19 cellular contexts compared by ENCODE assay signal in genomic region chr13:113567681-113568080, GRCh38.
"Had no signal": no experiment of that assay in that cellular context is flagged by ENCODE, and none has a peak within 500 bp of the region (broad histone marks: within the 10 kb centered on the region; RNA-seq: fewer than 3 reads in every experiment).

No MANE protein-coding gene starts in this region.

- H3K27me3 ChIP-seq: adrenal gland, foreskin keratinocyte, hepatocyte had no signal

- H3K79me2 ChIP-seq: hepatocyte, parathyroid adenoma had no signal

- H3K36me3 ChIP-seq: adrenal gland, left ventricle myocardium inferior had no signal

- H3K27ac ChIP-seq: adrenal gland, epithelial cell of prostate, foreskin keratinocyte, hepatocyte, left ventricle myocardium inferior, parathyroid adenoma, SK-N-MC had no signal

- ATAC-seq: activated naive CD4-positive, alpha-beta T cell treated with anti-CD3 and anti-CD28 coated beads, Interleukin-2, amount 50 U/mL, for 72 hours; effector memory CD8-positive, alpha-beta T cell; foreskin keratinocyte; naive thymus-derived CD8-positive, alpha-beta T cell; sciatic nerve; stimulated activated memory B cell treated with anti-CD40 and anti-IgM and Interleukin-4, amounts not matched to agents 10 μg/mL and 1 μg/mL and 100 μg/mL, for 72 hours; WTC11 had no signal

- H2AFZ ChIP-seq: hepatocyte, parathyroid adenoma had no signal

- DNase-seq: activated CD4-positive, alpha-beta memory T cell treated with anti-CD3 and anti-CD28 coated beads, Interleukin-2, amount 10 ng/mL, durations not matched to agents 7 days and 5 days; activated CD4-positive, alpha-beta T cell treated with anti-CD3 and anti-CD28 coated beads for 4 hours; activated gamma-delta T cell treated with Interleukin-2 at 50 U/mL for 16 hours; effector memory CD8-positive, alpha-beta T cell; foreskin keratinocyte; left ventricle myocardium inferior; mesenchymal stem cell; naive thymus-derived CD8-positive, alpha-beta T cell; stimulated activated CD4-positive, alpha-beta T cell treated with anti-CD3 and anti-CD28 coated beads, Interleukin-4, amount 100 ng/mL, for 4 hours had no signal

- H3K9me3 ChIP-seq: adrenal gland had no signal

- H3K9ac ChIP-seq: parathyroid adenoma had no signal

- H3K4me3 ChIP-seq: adrenal gland, hepatocyte, left ventricle myocardium inferior, SK-N-MC, smooth muscle cell had no signal

- H3K4me2 ChIP-seq: hepatocyte, smooth muscle cell had no signal

- H3K4me1 ChIP-seq: adrenal gland, foreskin keratinocyte, left ventricle myocardium inferior, parathyroid adenoma had no signal
